ENCODE assay signal across 21 cellular contexts in the genomic region with DNA sequence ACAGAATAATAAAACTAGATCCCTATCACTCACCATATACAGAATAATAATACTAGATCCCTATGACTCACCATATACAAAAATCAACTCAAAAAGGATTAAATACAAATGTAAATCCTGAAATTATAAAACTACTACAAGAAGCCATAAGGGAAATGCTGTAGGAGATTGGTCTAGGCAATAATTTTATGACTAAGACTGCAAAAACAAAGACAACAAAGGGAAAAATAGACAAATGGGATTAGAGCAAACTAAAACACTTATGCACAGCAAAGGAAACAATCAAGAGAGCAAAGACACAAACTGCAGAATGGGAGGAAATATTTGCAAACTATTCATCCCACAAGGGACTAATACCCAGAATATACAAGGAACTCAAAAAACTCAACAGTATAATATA. TPM values are rescaled to one million over a fixed set of nuclear protein-coding genes. Genes with fewer than 3 reads are reported as not detected.
DNase-seq lines count a peak whose midpoint lies in the region; ATAC-seq, FAIRE-seq and TF ChIP-seq lines count a peak whose summit lies in the region.
"Had no signal": no experiment of that assay in that cellular context is flagged by ENCODE, and none has a peak within 500 bp of the region (broad histone marks: within the 10 kb centered on the region; RNA-seq: fewer than 3 reads in every experiment).

No MANE protein-coding gene starts in this region.

- H3K36me3 Mint-ChIP-seq in osteocyte (ENCODE audit: unreplicated experiment): peaks cover 4% of the 10 kb centered on the region

- peaks cover 51% of the 10 kb centered on the region for H3K4me1 Mint-ChIP-seq in osteocyte (ENCODE audit: unreplicated experiment)

- CTCF ChIA-PET in endothelial cell of umbilical vein (lab: Charles Lee): no interaction called here

- H3K27me3 ChIP-seq in ACC112 (ENCODE audit: insufficient read depth, low read length) (no peaks in the 10 kb centered on the region), endothelial cell of umbilical vein (ENCODE audit: control insufficient read depth in 2 of 2, insufficient read depth in 2 of 2, low read length in 2 of 2) (no peaks in the 10 kb centered on the region)
- H3K27me3 ChIP-seq: BLaER1 treated with 17β-estradiol and CSF1 and Interleukin-3, amounts not matched to agents 10 nM and 100 nM; MG63; SJSA1 had no signal

- ATAC-seq in HG03139 (IDR thresholded peaks at IDR 0.05; ENCODE audit: unreplicated experiment): no peak
- ATAC-seq: GM12878 had no signal

- H3K27ac ChIP-seq in ACC112 (ENCODE audit: low read depth, low read length) (peak overlapping the region; percentile 57), endothelial cell of umbilical vein (ENCODE audit: insufficient read depth, low read depth, low read length) (no peak overlapping the region)
- H3K27ac ChIP-seq: BLaER1 treated with 17β-estradiol and CSF1 and Interleukin-3, amounts not matched to agents 10 nM and 100 nM; HL-60 had no signal

- H4K20me1 ChIP-seq in endothelial cell of umbilical vein (replicated peaks; ENCODE audit: control insufficient read depth, extremely low read depth, insufficient read depth, low read length): no peaks in the 10 kb centered on the region
- H4K20me1 ChIP-seq: BLaER1 treated with 17β-estradiol and CSF1 and Interleukin-3, amounts not matched to agents 10 nM and 100 nM had no signal

- TF ChIP-seq POLR2A in endothelial cell of umbilical vein (IDR thresholded peaks at IDR 0.05; ENCODE audit: low read depth, low read length): no peak

- no peaks in the 10 kb centered on the region for H3K36me3 ChIP-seq in ACC112 (ENCODE audit: insufficient read depth, low read length)
- no peaks in the 10 kb centered on the region for H3K36me3 ChIP-seq in endothelial cell of umbilical vein (ENCODE audit: control insufficient read depth in 2 of 2, extremely low read depth in 1 of 2, insufficient read depth in 2 of 2, low read length in 2 of 2)
- H3K36me3 ChIP-seq: BLaER1 treated with 17β-estradiol and CSF1 and Interleukin-3, amounts not matched to agents 10 nM and 100 nM; MG63 had no signal

- H3K4me3 ChIP-seq in ACC112 (ENCODE audit: low read depth, low read length) (peak overlapping the region; percentile 42; the same call in 1 of the 2 replicates), endothelial cell of umbilical vein (replicated peaks in 1 of 3; ENCODE audit: insufficient read depth in 1 of 3, low read depth in 1 of 3, low read length in 3 of 3) (no peak overlapping the region)
- H3K4me3 ChIP-seq: BLaER1 treated with 17β-estradiol and CSF1 and Interleukin-3, amounts not matched to agents 10 nM and 100 nM; GM12878; MG63; SJSA1 had no signal

- no peak overlapping the region for H3K4me3 Mint-ChIP-seq in osteocyte (ENCODE audit: unreplicated experiment)
- H3K4me3 Mint-ChIP-seq: CD4-positive, alpha-beta T cell had no signal

- BruUV-seq in endothelial cell of umbilical vein (replicated peaks; lab: Mats Ljungman, UMichigan): no TSS peak

- no peak overlapping the region for H3K9ac ChIP-seq in endothelial cell of umbilical vein (replicated peaks; ENCODE audit: extremely low read depth, insufficient read depth, low read length)
- H3K9ac ChIP-seq: BLaER1 treated with 17β-estradiol and CSF1 and Interleukin-3, amounts not matched to agents 10 nM and 100 nM had no signal

- DNase-seq in LHCN-M2 (ENCODE audit: low read depth) (peak; percentile 15), endothelial cell of umbilical vein (ENCODE audit: low read depth, low spot score) (peak; percentile 26), osteocyte (ENCODE audit: extremely low spot score, unreplicated experiment) (no peak), GM10266 (ENCODE audit: extremely low spot score) (no peak), NCI-H446 treated with DMSO at 0.1 percent for 48 hours (lab: John Stamatoyannopoulos, UW) (no peak)
- DNase-seq: AML-193; CD4-positive, alpha-beta T cell; Karpas-422; MG63; NCI-H1105 treated with DMSO at 0.1 percent for 48 hours; NCI-H2029; Right ventricle myocardium superior; RPMI8226 had no signal

- H3K9me3 Mint-ChIP-seq in osteocyte (ENCODE audit: unreplicated experiment): peaks cover 5% of the 10 kb centered on the region
- H3K9me3 Mint-ChIP-seq: CD4-positive, alpha-beta T cell had no signal

- dilution Hi-C loops in endothelial cell of umbilical vein (cut with MboI; ENCODE audit: extremely low pct_ligation_motif_present, low sequenced_read_pairs): no loop called here

- H3K4me1 ChIP-seq in ACC112 (ENCODE audit: control insufficient read depth, insufficient read depth, low read length, unreplicated experiment): peaks cover 24% of the 10 kb centered on the region
- peaks cover 12% of the 10 kb centered on the region for H3K4me1 ChIP-seq in endothelial cell of umbilical vein (ENCODE audit: control insufficient read depth, extremely low read depth, insufficient read depth, low read length)

- no peaks in the 10 kb centered on the region for H3K9me3 ChIP-seq in endothelial cell of umbilical vein (replicated peaks; ENCODE audit: control insufficient read depth, insufficient read depth, low read length)
- H3K9me3 ChIP-seq: MG63, SJSA1 had no signal

- no peaks in the 10 kb centered on the region for H3K9me1 ChIP-seq in endothelial cell of umbilical vein (replicated peaks; ENCODE audit: control insufficient read depth, extremely low read depth, insufficient read depth, low read length)

- no peaks in the 10 kb centered on the region for H3K27me3 Mint-ChIP-seq in osteocyte (ENCODE audit: unreplicated experiment)

- H2AFZ ChIP-seq in ACC112 (ENCODE audit: low read length, unreplicated experiment) (no peak overlapping the region), endothelial cell of umbilical vein (ENCODE audit: low read depth, low read length) (no peak overlapping the region)

- no peak overlapping the region for H3K4me2 ChIP-seq in endothelial cell of umbilical vein (ENCODE audit: insufficient read depth, low read length)

- POLR2A ChIA-PET in endothelial cell of umbilical vein (lab: Charles Lee): no interaction called here

- TF ChIP-seq CTCF in endothelial cell of umbilical vein (IDR thresholded peaks at IDR 0.05; ENCODE audit: extremely low read depth in 1 of 2, insufficient read depth in 1 of 2, low read depth in 1 of 2, low read length in 2 of 2) (no peak), osteocyte (IDR thresholded peaks at IDR 0.05) (no peak), GM10266 (IDR thresholded peaks at IDR 0.05; ENCODE audit: control insufficient read depth, insufficient read depth, low read depth, missing control alignments) (no peak)

- peak overlapping the region; percentile 73 for H3K27ac Mint-ChIP-seq in osteocyte (ENCODE audit: unreplicated experiment)
- H3K27ac Mint-ChIP-seq: CD4-positive, alpha-beta T cell had no signal

- intact Hi-C loops in endothelial cell of umbilical vein (cut with micrococcal nuclease): no loop called here

- FAIRE-seq in endothelial cell of umbilical vein (lab: Jason Lieb, UNC): peak; percentile 43
- FAIRE-seq: G401.6, GM12878, H1 had no signal

- H3K79me2 ChIP-seq in ACC112 (ENCODE audit: control insufficient read depth, insufficient read depth, low read length, unreplicated experiment): peaks cover 10% of the 10 kb centered on the region
- peaks cover 11% of the 10 kb centered on the region for H3K79me2 ChIP-seq in endothelial cell of umbilical vein (ENCODE audit: control insufficient read depth, insufficient read depth, low read length)

TF ChIP-seq in endothelial cell of umbilical vein, 7 proteins besides CTCF, POLR2A, EP300 and RAD21:
- TF ChIP-seq JUN (IDR thresholded peaks at IDR 0.05; ENCODE audit: borderline replicate concordance, insufficient read depth, insufficient read length, low read depth): peak; percentile 20
- TF ChIP-seq EZH2 (IDR thresholded peaks at IDR 0.05; ENCODE audit: borderline replicate concordance, low read depth, low read length, severe bottlenecking): no peak
- TF ChIP-seq FOS (IDR thresholded peaks at IDR 0.05; ENCODE audit: borderline replicate concordance, insufficient read depth, low read length): peak; percentile 32

RNA-seq across cellular contexts. Expression of gene RNF217, which starts 4.1 kb away (rescaled TPM):
- total RNA-seq in LHCN-M2 (2014; rRNA removed) (10.5 and 11.3 TPM in 2 replicates), endothelial cell of umbilical vein (32.5 and 33.1 TPM in 2 replicates), osteocyte (55.2 and 75.7 TPM in 2 replicates)
- polyA plus RNA-seq in LHCN-M2 (2012): 7.6 TPM
- polyA plus RNA-seq in endothelial cell of umbilical vein: 8.2 and 8.8 TPM in 2 replicates
- polyA plus RNA-seq in endothelial cell of umbilical vein (2011; cell fraction: cytosol; rRNA removed): 7.0 and 10.4 TPM in 2 replicates
- 57.0 and 62.7 TPM in 2 replicates for polyA plus RNA-seq in endothelial cell of umbilical vein (2011; cell fraction: nucleus; rRNA removed)
- polyA plus RNA-seq in endothelial cell of umbilical vein (2012): 9.2 and 10.5 TPM in 2 replicates
- polyA minus RNA-seq in endothelial cell of umbilical vein: 33.3 and 42.5 TPM in 2 replicates
- polyA minus RNA-seq in endothelial cell of umbilical vein (2011; cell fraction: cytosol; rRNA and poly(A)+ RNA removed): 15.2 TPM
- 71.6 and 85.4 TPM in 2 replicates for polyA minus RNA-seq in endothelial cell of umbilical vein (2011; cell fraction: nucleus; rRNA and poly(A)+ RNA removed)

Comparison
In these comparisons a context has a peak if more than half of its experiments do, and no peak if none do; other contexts are left out.
1. DNase-seq: peak in LHCN-M2 (single experiment) and endothelial cell of umbilical vein (single experiment); none in osteocyte (single experiment), GM10266 (single experiment) and NCI-H446 treated with DMSO at 0.1 percent for 48 hours (single experiment).